Comparison of ENCODE assay signal across 8 cellular contexts in the genomic region with DNA sequence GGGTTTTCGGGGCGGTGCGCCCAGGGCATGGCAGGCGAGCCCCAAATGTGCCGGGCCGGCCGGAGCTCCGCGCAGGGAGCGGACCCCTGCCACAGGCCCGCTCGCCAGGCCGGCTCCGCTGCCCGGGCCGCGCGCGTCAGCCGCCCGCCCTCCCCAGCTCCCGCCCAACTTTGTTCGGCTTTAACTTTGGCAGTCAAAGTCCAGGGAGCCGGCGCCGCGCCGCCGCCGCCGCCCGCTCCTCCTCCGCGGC. TPM values are rescaled to one million over a fixed set of nuclear protein-coding genes. Genes with fewer than 3 reads are reported as not detected.
DNase-seq lines count a peak whose midpoint lies in the region; ATAC-seq and TF ChIP-seq lines count a peak whose summit lies in the region.

No MANE protein-coding gene starts in this region.

- peak; percentile 4 to 68 for TF ChIP-seq POLR2A in thyroid gland (IDR thresholded peaks at IDR 0.05)

- H3K9ac ChIP-seq in SU-DHL-6 (ENCODE audit: low read length): peak overlapping the region; percentile 81

- H3K79me2 ChIP-seq in SU-DHL-6 (ENCODE audit: insufficient read depth, low read length): 0 out of 2 replicates have a peak, but pooled peaks cover 4% of the 10 kb centered on the region

- intact Hi-C loops in thyroid gland (cut with DNase I): no loop called here

- 1% methylated on average over 18 of the region's 34 CpGs; no CpG with 5 or more reads in 1 of the 2 donors for WGBS in thyroid gland, 2 donors

- TF ChIP-seq CTCF in SU-DHL-6 (IDR thresholded peaks at IDR 0.05; ENCODE audit: insufficient read depth, low read length, poor library complexity, severe bottlenecking) (no peak), thyroid gland (IDR thresholded peaks at IDR 0.05) (no peak), GM13976 (IDR thresholded peaks at IDR 0.05; ENCODE audit: borderline replicate concordance, control extremely low read depth, extremely low read depth, insufficient read depth, missing control alignments) (no peak)

- peak; percentile 27 for ATAC-seq in HG02943 (IDR thresholded peaks at IDR 0.05; ENCODE audit: low read depth, unreplicated experiment)

- H3K4me2 ChIP-seq in SU-DHL-6 (ENCODE audit: low read depth, low read length, poor library complexity, severe bottlenecking): peak overlapping the region; percentile 70

- H3K4me1 ChIP-seq in thyroid gland: peaks cover 10% of the 10 kb centered on the region in 2 donors

- peak overlapping the region; percentile 97 for H2AFZ ChIP-seq in SU-DHL-6 (ENCODE audit: low read depth, low read length, severe bottlenecking)

- H3K36me3 ChIP-seq in SU-DHL-6 (ENCODE audit: low read length): peaks cover 26% of the 10 kb centered on the region
- H3K36me3 ChIP-seq in thyroid gland: peaks cover 0 to 8% of the 10 kb centered on the region in 2 donors

- H3K4me3 ChIP-seq in SU-DHL-6 (ENCODE audit: insufficient read depth, low read length, poor library complexity, severe bottlenecking) (peak overlapping the region; percentile 65), thyroid gland (replicated peaks in 1 of 3) (peak overlapping the region; percentile 67 to 93 (median 83))

- H3K27ac ChIP-seq in SU-DHL-6 (ENCODE audit: low read depth, low read length) (peak overlapping the region; percentile 80), thyroid gland (peak overlapping the region; percentile 81 to 97 (median 96))

- peak; percentile 28 for DNase-seq in stimulated activated CD4-positive, alpha-beta T cell treated with anti-CD3 and anti-CD28 coated beads, Interleukin-4, amount 100 ng/mL, for 24 hours
- DNase-seq in stimulated activated CD4-positive, alpha-beta T cell treated with anti-CD3 and anti-CD28 coated beads, Interleukin-1b, Interleukin-23, amount 100 ng/mL, for 48 hours: no peak
- DNase-seq in ecto neural progenitor cell (ENCODE audit: low spot score) (peak; percentile 80), medulla oblongata (ENCODE audit: extremely low spot score) (peak; percentile 50), thyroid gland (peak; percentile 65 to 69), GM13976 (ENCODE audit: low spot score) (no peak)

- H3K27me3 ChIP-seq in SU-DHL-6 (ENCODE audit: low read length): no peaks in the 10 kb centered on the region
- H3K27me3 ChIP-seq in thyroid gland: no peaks in the 10 kb centered on the region

- H4K20me1 ChIP-seq in SU-DHL-6 (ENCODE audit: low read depth, low read length): no peaks in the 10 kb centered on the region

- H3K9me2 ChIP-seq in SU-DHL-6 (replicated peaks; ENCODE audit: insufficient read depth, low read length): no peaks in the 10 kb centered on the region

- H3K9me3 ChIP-seq in SU-DHL-6 (ENCODE audit: insufficient read depth, low read length) (no peaks in the 10 kb centered on the region), thyroid gland (no peaks in the 10 kb centered on the region)

- H3F3A ChIP-seq in SU-DHL-6 (ENCODE audit: insufficient read depth): peaks cover 11% of the 10 kb centered on the region

- in situ Hi-C loops in GM13976 (cut with MboI; ENCODE audit: low sequenced_read_pairs, unreplicated experiment): no loop called here

RNA-seq across cellular contexts. Expression of gene SLC35D1, which starts 0.5 kb away (rescaled TPM):
- 10 to 100 TPM; 15.3 to 22.7 (median 17.0) TPM for total RNA-seq in thyroid gland

Comparison
In these comparisons a context has a peak if more than half of its experiments do, and no peak if none do; other contexts are left out.
1. DNase-seq: peak in stimulated activated CD4-positive, alpha-beta T cell treated with anti-CD3 and anti-CD28 coated beads, Interleukin-4, amount 100 ng/mL, for 24 hours (single experiment), ecto neural progenitor cell (single experiment), medulla oblongata (single experiment) and thyroid gland (2 of 2); none in stimulated activated CD4-positive, alpha-beta T cell treated with anti-CD3 and anti-CD28 coated beads, Interleukin-1b, Interleukin-23, amount 100 ng/mL, for 48 hours (single experiment) and GM13976 (single experiment).